Comparison of ENCODE assay signal across 4 cellular contexts in the genomic region with DNA sequence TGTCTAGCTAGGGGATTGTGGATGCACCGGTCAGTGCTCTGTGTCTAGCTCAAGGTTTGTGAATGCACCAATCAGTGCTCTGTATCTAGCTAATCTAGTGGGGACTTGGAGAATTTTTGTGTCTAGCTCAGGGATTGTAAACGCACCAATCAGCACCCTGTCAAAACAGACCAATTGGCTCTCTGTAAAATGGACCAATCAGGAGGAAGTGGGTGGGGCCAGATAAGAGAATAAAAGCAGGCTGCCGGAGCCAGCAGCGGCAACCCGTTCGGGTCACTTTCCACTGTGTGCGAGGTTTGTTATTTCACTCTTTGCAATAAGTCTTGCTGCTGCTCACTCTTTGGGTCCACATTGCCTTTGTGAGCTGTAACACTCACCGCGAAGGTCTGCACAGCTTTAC. TPM values are rescaled to one million over a fixed set of nuclear protein-coding genes. Genes with fewer than 3 reads are reported as not detected.
"Had no signal": no experiment of that assay in that cellular context is flagged by ENCODE, and none has a peak within 500 bp of the region (broad histone marks: within the 10 kb centered on the region; RNA-seq: fewer than 3 reads in every experiment).

No MANE protein-coding gene starts in this region.

RNA-seq across cellular contexts. Expression of a gene that starts 21.0 kb away (rescaled TPM):
- total RNA-seq: GM23248, H1, HFFc6 had no signal
- polyA plus RNA-seq: GM23248, GM23338, H1 had no signal
